27 cellular contexts compared by ENCODE assay signal in the genomic region with DNA sequence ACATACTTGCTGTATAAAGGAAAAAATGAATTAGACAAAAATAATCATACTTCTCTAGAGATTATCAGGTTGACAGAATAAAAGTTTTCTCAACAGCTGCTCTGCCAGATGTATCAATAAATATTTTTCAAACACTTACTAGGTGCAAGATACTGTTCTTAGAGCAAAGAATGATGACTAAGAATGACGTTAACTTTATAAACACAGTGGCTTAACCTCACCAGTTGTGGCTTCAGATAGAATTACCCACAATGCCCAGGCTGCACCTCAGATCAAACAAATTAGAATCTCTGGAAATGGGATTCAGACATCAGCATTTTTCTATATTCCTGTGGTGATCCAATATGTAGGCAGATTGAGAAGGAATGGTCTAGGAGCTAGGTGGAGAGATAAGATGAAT.
DNase-seq lines count a peak whose midpoint lies in the region; ATAC-seq, FAIRE-seq and TF ChIP-seq lines count a peak whose summit lies in the region.
"Had no signal": no experiment of that assay in that cellular context is flagged by ENCODE, and none has a peak within 500 bp of the region (broad histone marks: within the 10 kb centered on the region; RNA-seq: fewer than 3 reads in every experiment).

No MANE protein-coding gene starts in this region.

- no peaks in the 10 kb centered on the region for H3K79me2 ChIP-seq in keratinocyte (ENCODE audit: control insufficient read depth, insufficient read depth, low read length)

- no peak for DNase-seq in Calu3
- DNase-seq in LHCN-M2 (ENCODE audit: low read depth), result peak; percentile 90
- peak; percentile 61 for DNase-seq in astrocyte of the cerebellum (ENCODE audit: low read depth)
- no peak for DNase-seq in keratinocyte (ENCODE audit: low read depth, low spot score)
- no peak for DNase-seq in kidney
- no peak for DNase-seq in foreskin melanocyte
- no peak for DNase-seq in activated CD8-positive, alpha-beta memory T cell treated with anti-CD3 and anti-CD28 coated beads for 24 hours
- DNase-seq: activated CD4-positive, alpha-beta T cell treated with anti-CD3 and anti-CD28 coated beads for 4 hours; activated CD8-positive, alpha-beta memory T cell treated with anti-CD3 and anti-CD28 coated beads, Interleukin-2, amount 10 ng/mL, durations not matched to agents 7 days and 5 days; COR-L47; effector memory CD8-positive, alpha-beta T cell; glutamatergic neuron; GOT3; NCI-H1694 treated with DMSO at 0.1 percent for 48 hours; pancreas; right lobe of liver; stimulated activated CD4-positive, alpha-beta T cell treated with anti-CD3 and anti-CD28 coated beads, Interleukin-15, amount 100 ng/mL, for 24 hours; stomach; T-helper 1 cell had no signal

- no peak for ATAC-seq in GM18873 (IDR thresholded peaks at IDR 0.05; ENCODE audit: low FRiP score, unreplicated experiment)
- ATAC-seq: activated CD8-positive, alpha-beta memory T cell treated with anti-CD3 and anti-CD28 coated beads, Interleukin-2, amount 10 ng/mL, durations not matched to agents 7 days and 5 days; effector memory CD8-positive, alpha-beta T cell; left lobe of liver; natural killer cell treated with Interleukin-12 subunit alpha and Interleukin-12 subunit beta and Interleukin-15 and Interleukin-18, amount 100 ng/mL, for 72 hours; pancreas; right lobe of liver had no signal

- no peaks in the 10 kb centered on the region for H3K36me3 Mint-ChIP-seq in Calu3 (ENCODE audit: insufficient read depth, unreplicated experiment)
- H3K36me3 Mint-ChIP-seq: activated CD8-positive, alpha-beta memory T cell treated with anti-CD3 and anti-CD28 coated beads, Interleukin-2, amount 10 ng/mL, durations not matched to agents 7 days and 5 days; activated naive CD4-positive, alpha-beta T cell treated with anti-CD3 and anti-CD28 coated beads, Interleukin-2, amount 50 U/mL, for 24 hours; natural killer cell treated with Interleukin-12 subunit alpha and Interleukin-12 subunit beta and Interleukin-15 and Interleukin-18, amount 100 ng/mL, for 72 hours had no signal

- no peaks in the 10 kb centered on the region for H3K27me3 ChIP-seq in keratinocyte (ENCODE audit: control insufficient read depth, extremely low read depth, insufficient read depth, low read length)
- H3K27me3 ChIP-seq: ascending aorta, pancreas, right lobe of liver, SJCRH30, stomach, tibial nerve had no signal

- H3K4me1 Mint-ChIP-seq in Calu3 (ENCODE audit: low read depth, unreplicated experiment), result peaks cover 45% of the 10 kb centered on the region
- H3K4me1 Mint-ChIP-seq: activated CD8-positive, alpha-beta memory T cell treated with anti-CD3 and anti-CD28 coated beads, Interleukin-2, amount 10 ng/mL, durations not matched to agents 7 days and 5 days; activated naive CD4-positive, alpha-beta T cell treated with anti-CD3 and anti-CD28 coated beads, Interleukin-2, amount 50 U/mL, for 24 hours had no signal

- dilution Hi-C loops in keratinocyte (cut with MboI; ENCODE audit: extremely low pct_ligation_motif_present, low sequenced_read_pairs), result no loop called here

- H3K27ac Mint-ChIP-seq in Calu3 (ENCODE audit: unreplicated experiment), result peak overlapping the region; percentile 54
- H3K27ac Mint-ChIP-seq: activated CD8-positive, alpha-beta memory T cell treated with anti-CD3 and anti-CD28 coated beads, Interleukin-2, amount 10 ng/mL, durations not matched to agents 7 days and 5 days; activated naive CD4-positive, alpha-beta T cell treated with anti-CD3 and anti-CD28 coated beads, Interleukin-2, amount 50 U/mL, for 24 hours; activated T-helper 1 cell treated with anti-CD3 and anti-CD28 coated beads, Interleukin-12 subunit alpha, Interleukin-12 subunit beta, Interleukin-2, Interleukin-4 antibody, amounts not matched to agents 30 ng/mL and 10 ng/mL and 1 ng/mL, durations not matched to agents 14 hours and 24 hours and 36 hours; effector memory CD8-positive, alpha-beta T cell; natural killer cell treated with Interleukin-12 subunit alpha and Interleukin-12 subunit beta and Interleukin-15 and Interleukin-18, amount 100 ng/mL, for 72 hours had no signal

- no peak overlapping the region for H3K4me2 ChIP-seq in keratinocyte (ENCODE audit: control insufficient read depth, extremely low read depth, insufficient read depth, low read depth, low read length)

- H3K9ac ChIP-seq in keratinocyte (ENCODE audit: control insufficient read depth, extremely low read depth, insufficient read depth, low read length), result no peak overlapping the region
- H3K9ac ChIP-seq in kidney (ENCODE audit: low read length in 2 of 2), result no peak overlapping the region

- H3K9me3 ChIP-seq in keratinocyte (ENCODE audit: control insufficient read depth, low read depth, low read length) (no peaks in the 10 kb centered on the region), kidney (ENCODE audit: control insufficient read depth in 1 of 2, low read length in 2 of 2) (no peaks in the 10 kb centered on the region)
- H3K9me3 ChIP-seq: ascending aorta, pancreas, right lobe of liver, SJCRH30, stomach, tibial nerve had no signal

- BruUV-seq in Calu3 (replicated peaks; lab: Mats Ljungman, UMichigan), result no TSS peak

- no peak for TF ChIP-seq CTCF in Calu3 (IDR thresholded peaks at IDR 0.05; ENCODE audit: unreplicated experiment)
- TF ChIP-seq CTCF in astrocyte of the cerebellum (IDR thresholded peaks at IDR 0.05; ENCODE audit: low read depth, low read length, missing control alignments), result no peak
- TF ChIP-seq CTCF in keratinocyte (optimal IDR thresholded peaks at IDR 0.05 in 1 of 3, IDR thresholded peaks at IDR 0.05 in 1 of 3, conservative IDR thresholded peaks at IDR 0.05 in 1 of 3; ENCODE audit: extremely low read depth in 1 of 3, insufficient read depth in 2 of 3, low read length in 3 of 3), result no peak
- no peak for TF ChIP-seq CTCF in kidney (IDR thresholded peaks at IDR 0.05; ENCODE audit: borderline replicate concordance, extremely low read depth, insufficient read depth)

- intact Hi-C loops in Calu3 (cut with micrococcal nuclease; ENCODE audit: unreplicated experiment), result no loop called here
- intact Hi-C loops in kidney (cut with DNase I), result no loop called here

- H3K9me3 Mint-ChIP-seq in Calu3 (ENCODE audit: low read depth, unreplicated experiment), result no peaks in the 10 kb centered on the region
- H3K9me3 Mint-ChIP-seq: activated T-helper 1 cell treated with anti-CD3 and anti-CD28 coated beads, Interleukin-12 subunit alpha, Interleukin-12 subunit beta, Interleukin-2, Interleukin-4 antibody, amounts not matched to agents 30 ng/mL and 10 ng/mL and 1 ng/mL, durations not matched to agents 14 hours and 24 hours and 36 hours had no signal

- in situ Hi-C loops in astrocyte of the cerebellum (cut with HindIII; ENCODE audit: low sequenced_read_pairs), result no loop called here

- H2AFZ ChIP-seq in keratinocyte (ENCODE audit: control insufficient read depth, low read length), result no peak overlapping the region

- H3K9me1 ChIP-seq in keratinocyte (ENCODE audit: control insufficient read depth, extremely low read depth, insufficient read depth, low read length), result no peaks in the 10 kb centered on the region

- H3K4me3 ChIP-seq in astrocyte of the cerebellum (ENCODE audit: low read depth, low read length) (no peak overlapping the region), keratinocyte (ENCODE audit: control insufficient read depth in 2 of 3, extremely low read depth in 1 of 3, insufficient read depth in 2 of 3, low read depth in 1 of 3, low read length in 3 of 3) (no peak overlapping the region), kidney (ENCODE audit: low read length in 2 of 2) (no peak overlapping the region)
- H3K4me3 ChIP-seq: ascending aorta, pancreas, right lobe of liver, SJCRH30, stomach, tibial nerve had no signal

- CTCF ChIA-PET in Calu3 (lab: Charles Lee), result interaction anchor here (1.2 kb wide), 1 partner anchor 19 kb away, joined by 4 read pairs; no protein-coding TSS in a partner anchor

- H3K27me3 Mint-ChIP-seq in Calu3 (ENCODE audit: unreplicated experiment), result no peaks in the 10 kb centered on the region
- H3K27me3 Mint-ChIP-seq: activated CD8-positive, alpha-beta memory T cell treated with anti-CD3 and anti-CD28 coated beads, Interleukin-2, amount 10 ng/mL, durations not matched to agents 7 days and 5 days; activated naive CD4-positive, alpha-beta T cell treated with anti-CD3 and anti-CD28 coated beads, Interleukin-2, amount 50 U/mL, for 24 hours; effector memory CD8-positive, alpha-beta T cell; natural killer cell treated with Interleukin-12 subunit alpha and Interleukin-12 subunit beta and Interleukin-15 and Interleukin-18, amount 100 ng/mL, for 72 hours had no signal

- H3K4me1 ChIP-seq in keratinocyte (ENCODE audit: control insufficient read depth, extremely low read depth, insufficient read depth, low read length) (peaks cover 10% of the 10 kb centered on the region), kidney (ENCODE audit: control insufficient read depth in 1 of 2, insufficient read depth in 1 of 2, low read depth in 1 of 2, low read length in 2 of 2) (no peaks in the 10 kb centered on the region)
- H3K4me1 ChIP-seq: ascending aorta, pancreas, right lobe of liver, SJCRH30, stomach had no signal

- H4K20me1 ChIP-seq in keratinocyte (ENCODE audit: control insufficient read depth, extremely low read depth, insufficient read depth, low read length), result no peaks in the 10 kb centered on the region

- H3K36me3 ChIP-seq in keratinocyte (ENCODE audit: control insufficient read depth in 2 of 2, extremely low read depth in 1 of 2, insufficient read depth in 2 of 2, low read length in 2 of 2), result no peaks in the 10 kb centered on the region
- no peaks in the 10 kb centered on the region for H3K36me3 ChIP-seq in kidney (ENCODE audit: control insufficient read depth in 1 of 2, insufficient read depth in 2 of 2, low read length in 2 of 2)
- H3K36me3 ChIP-seq: ascending aorta, pancreas, right lobe of liver, SJCRH30, stomach, tibial nerve had no signal

- H3K27ac ChIP-seq in keratinocyte (ENCODE audit: control insufficient read depth, insufficient read depth, low read length) (no peak overlapping the region), kidney (ENCODE audit: low read depth in 2 of 2, low read length in 2 of 2) (no peak overlapping the region)
- H3K27ac ChIP-seq: ascending aorta, pancreas, right lobe of liver, SJCRH30, stomach, tibial nerve had no signal

- no peak overlapping the region for H3K4me3 Mint-ChIP-seq in Calu3 (ENCODE audit: low read depth, unreplicated experiment)
- H3K4me3 Mint-ChIP-seq: activated CD8-positive, alpha-beta memory T cell treated with anti-CD3 and anti-CD28 coated beads, Interleukin-2, amount 10 ng/mL, durations not matched to agents 7 days and 5 days; activated naive CD4-positive, alpha-beta T cell treated with anti-CD3 and anti-CD28 coated beads, Interleukin-2, amount 50 U/mL, for 24 hours; activated T-helper 1 cell treated with anti-CD3 and anti-CD28 coated beads, Interleukin-12 subunit alpha, Interleukin-12 subunit beta, Interleukin-2, Interleukin-4 antibody, amounts not matched to agents 30 ng/mL and 10 ng/mL and 1 ng/mL, durations not matched to agents 14 hours and 24 hours and 36 hours; effector memory CD8-positive, alpha-beta T cell; natural killer cell treated with Interleukin-12 subunit alpha and Interleukin-12 subunit beta and Interleukin-15 and Interleukin-18, amount 100 ng/mL, for 72 hours had no signal

- peak; percentile 79 for FAIRE-seq in keratinocyte (lab: Jason Lieb, UNC)
- no peak for FAIRE-seq in kidney (lab: Jason Lieb, UNC)
- FAIRE-seq: pancreas had no signal

Comparison
In these comparisons a context has a peak if more than half of its experiments do, and no peak if none do; other contexts are left out.
1. DNase-seq: peak in LHCN-M2 (single experiment) and astrocyte of the cerebellum (single experiment); none in Calu3 (single experiment), keratinocyte (single experiment), kidney (single experiment), foreskin melanocyte (single experiment) and activated CD8-positive, alpha-beta memory T cell treated with anti-CD3 and anti-CD28 coated beads for 24 hours (single experiment).